In the genomic region with DNA sequence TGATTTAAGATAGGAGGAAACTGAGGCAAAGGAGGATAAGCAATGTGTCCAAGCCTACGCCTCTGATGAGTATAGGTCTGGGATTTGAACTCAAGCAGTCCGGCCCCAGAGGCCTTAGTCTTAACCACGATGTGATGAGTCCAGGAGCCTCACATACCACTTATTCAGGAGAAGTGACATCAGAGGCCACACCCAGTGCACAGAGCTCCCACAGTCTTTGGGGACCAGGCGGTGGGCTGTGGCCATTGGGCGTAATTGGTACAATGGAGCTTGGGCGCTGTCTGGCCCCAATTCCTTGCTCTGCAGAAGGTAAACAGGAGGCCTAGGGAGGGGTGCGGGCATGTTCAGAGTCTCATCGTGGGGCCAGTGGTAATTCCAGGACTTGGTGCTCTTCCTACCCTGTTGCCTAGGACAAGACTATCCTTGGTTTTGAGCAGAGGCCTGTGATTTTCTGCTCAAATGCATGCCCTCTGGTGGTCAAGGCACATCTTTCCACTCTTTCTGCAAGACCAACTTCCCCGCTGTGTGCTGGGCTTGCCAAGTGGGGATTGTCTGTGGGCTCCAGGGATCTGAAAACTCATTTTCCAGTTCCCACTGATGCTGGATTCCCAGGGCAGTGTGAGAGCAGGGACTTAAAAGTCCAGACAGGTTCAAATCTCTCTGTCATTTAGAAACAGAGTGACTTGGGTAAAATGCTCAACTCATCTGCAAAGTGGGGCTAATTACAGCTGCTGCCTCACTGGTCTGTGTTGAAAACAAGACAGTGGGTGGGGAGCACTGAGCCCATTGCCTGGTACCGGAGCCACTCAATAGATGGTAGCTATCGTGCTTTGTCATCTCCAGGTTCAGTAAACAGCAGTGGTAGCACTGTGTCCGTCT, we compare ENCODE assay signal across 8 cellular contexts. TPM values are rescaled to one million over a fixed set of nuclear protein-coding genes. Genes with fewer than 3 reads are reported as not detected.
A peak's percentile ranks its signal among the peaks of the same experiment; 100 is the strongest.
DNase-seq lines count a peak whose midpoint lies in the region; ATAC-seq and TF ChIP-seq lines count a peak whose summit lies in the region.

No MANE protein-coding gene starts in this region.

- 82% methylated on average over 12 of the region's 12 CpGs for WGBS in HUES64
- 64 to 77% methylated on average over 7 of the region's 12 CpGs for WGBS in esophagus squamous epithelium, 2 donors

- H3K9ac ChIP-seq in HUES64 (ENCODE audit: low read depth, low read length) (no peak overlapping the region), mucosa of rectum (ENCODE audit: low read depth in 1 of 2, low read length in 2 of 2) (peak overlapping the region; percentile 20 to 40)

- no peaks in the 10 kb centered on the region for H3K9me3 ChIP-seq in HUES64 (ENCODE audit: insufficient read depth, low read depth, low read length)
- H3K9me3 ChIP-seq in esophagus squamous epithelium, result no peaks in the 10 kb centered on the region
- H3K9me3 ChIP-seq in mucosa of rectum (ENCODE audit: control insufficient read depth in 2 of 2, low read length in 2 of 2), result no peaks in the 10 kb centered on the region

- peak in 5 of 6 experiments; percentile 57 to 71 (median 63) for TF ChIP-seq CTCF in esophagus squamous epithelium (IDR thresholded peaks at IDR 0.05)

- 0 out of 2 replicates have a peak overlapping the region, but pooled peaks have one; percentile 18 for H3K27ac ChIP-seq in HUES64 (ENCODE audit: low read depth, low read length)
- peak overlapping the region in 2 of 4 donors; percentile 38 to 51 for H3K27ac ChIP-seq in esophagus squamous epithelium
- peak overlapping the region; percentile 84 to 87 for H3K27ac ChIP-seq in mucosa of rectum (ENCODE audit: low read depth in 2 of 2, low read length in 2 of 2)

- ATAC-seq in GM18873 (IDR thresholded peaks at IDR 0.05; ENCODE audit: low FRiP score, unreplicated experiment), result no peak

- H3K4me3 ChIP-seq in HUES64 (ENCODE audit: low read length), result no peak overlapping the region
- no peak overlapping the region for H3K4me3 ChIP-seq in esophagus squamous epithelium
- peak overlapping the region in 1 of 2 donors; percentile 1 for H3K4me3 ChIP-seq in mucosa of rectum (ENCODE audit: low read length in 2 of 2)

- H3K4me1 ChIP-seq in HUES64 (ENCODE audit: insufficient read depth, low read length), result peaks cover 30% of the 10 kb centered on the region
- peaks cover 27 to 96% (median 42%) of the 10 kb centered on the region in 3 donors for H3K4me1 ChIP-seq in esophagus squamous epithelium
- H3K4me1 ChIP-seq in mucosa of rectum (ENCODE audit: control insufficient read depth in 2 of 2, insufficient read depth in 2 of 2, low read length in 2 of 2), result peaks cover 23 to 29% of the 10 kb centered on the region in 2 donors

- intact Hi-C loops in esophagus squamous epithelium (cut with DNase I), result loop anchor here (5.0 kb wide), 1 partner anchor 61 kb away; no protein-coding TSS in a partner anchor

- peak; percentile 39 for DNase-seq in DMS153 (lab: John Stamatoyannopoulos, UW)
- DNase-seq in DMS153 treated with DMSO at 0.1 percent for 48 hours (lab: John Stamatoyannopoulos, UW; ENCODE audit: unreplicated experiment), result no peak
- DNase-seq in SW480 (ENCODE audit: low spot score), result peak; percentile 78
- no peak for DNase-seq in esophagus squamous epithelium (lab: John Stamatoyannopoulos, UW)
- no peak for DNase-seq in NCI-H1694 treated with DMSO at 0.1 percent for 48 hours (lab: John Stamatoyannopoulos, UW)

- H3K27me3 ChIP-seq in HUES64 (ENCODE audit: insufficient read depth, low read length) (no peaks in the 10 kb centered on the region), esophagus squamous epithelium (no peaks in the 10 kb centered on the region), mucosa of rectum (ENCODE audit: control insufficient read depth in 2 of 2, insufficient read depth in 2 of 2, low read length in 2 of 2) (no peaks in the 10 kb centered on the region)

- no peak for TF ChIP-seq POLR2A in esophagus squamous epithelium (IDR thresholded peaks at IDR 0.05)

- H3K36me3 ChIP-seq in HUES64 (ENCODE audit: insufficient read depth, low read length), result peaks cover 29% of the 10 kb centered on the region
- H3K36me3 ChIP-seq in esophagus squamous epithelium, result peaks cover 15 to 95% (median 17%) of the 10 kb centered on the region in 3 donors
- H3K36me3 ChIP-seq in mucosa of rectum (ENCODE audit: control insufficient read depth in 2 of 2, insufficient read depth in 2 of 2, low read length in 2 of 2), result peaks cover 13 to 17% of the 10 kb centered on the region in 2 donors

RNA-seq across cellular contexts. Expression of gene NDST1, which starts 15.8 kb away (rescaled TPM):
- polyA plus RNA-seq in HUES64 (2013, experiment 1 of 2), result 34.7 TPM
- 33.9 TPM for polyA plus RNA-seq in HUES64 (2013, experiment 2 of 2)
- 100 to 1,000 TPM in 3 of 4 donors, 10 to 100 TPM in 1; 76.5 to 205 (median 118) TPM for total RNA-seq in esophagus squamous epithelium

Comparison
In these comparisons a context has a peak if more than half of its experiments do, and no peak if none do; other contexts are left out.
1. DNase-seq: peak in DMS153 (single experiment) and SW480 (single experiment); none in DMS153 treated with DMSO at 0.1 percent for 48 hours (single experiment), esophagus squamous epithelium (single experiment) and NCI-H1694 treated with DMSO at 0.1 percent for 48 hours (single experiment).